8 cellular contexts compared by ENCODE assay signal in the genomic region with DNA sequence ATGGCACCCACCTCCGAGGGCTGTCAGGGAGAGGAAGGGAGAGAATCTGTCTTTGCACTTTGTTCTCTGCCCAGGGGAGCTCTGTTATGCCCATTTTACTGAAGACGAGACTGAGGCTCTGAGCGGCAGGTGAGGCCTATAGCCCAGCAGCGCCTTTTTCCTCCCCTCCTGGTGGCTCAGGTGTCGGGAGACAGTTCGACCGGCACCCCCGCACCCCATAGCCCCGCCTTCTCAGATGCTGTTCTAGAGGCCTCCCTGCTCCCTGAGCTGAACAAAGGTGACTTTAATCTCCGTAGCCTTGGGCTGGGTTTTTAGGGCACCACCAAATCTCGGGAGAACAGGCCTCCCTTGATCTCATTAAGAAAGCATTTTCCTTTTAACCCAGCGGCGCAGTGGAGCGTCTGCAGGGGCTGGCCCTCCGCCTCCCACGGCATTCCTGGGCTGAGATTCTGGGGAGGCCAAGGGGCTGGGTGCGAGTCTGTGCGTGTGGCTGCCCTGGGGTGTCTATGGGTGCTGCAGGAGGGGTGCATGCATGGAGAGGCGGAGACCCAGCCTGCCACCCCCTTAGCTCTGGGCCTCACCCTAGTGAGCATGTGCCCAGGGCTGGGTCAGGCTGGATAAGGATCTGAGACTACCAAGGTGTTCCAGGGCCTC.
A peak's percentile ranks its signal among the peaks of the same experiment; 100 is the strongest.
DNase-seq lines count a peak whose midpoint lies in the region; ATAC-seq and TF ChIP-seq lines count a peak whose summit lies in the region.

No MANE protein-coding gene starts in this region.

- ATAC-seq in GM21447 (IDR thresholded peaks at IDR 0.05; ENCODE audit: unreplicated experiment): no peak
- no peak for ATAC-seq in GM18873 (IDR thresholded peaks at IDR 0.05; ENCODE audit: low FRiP score, unreplicated experiment)

- no peak overlapping the region for H3K4me3 ChIP-seq in cardiac fibroblast (replicated peaks in 1 of 2; ENCODE audit: low read depth in 2 of 2, low read length in 2 of 2)

- TF ChIP-seq CTCF in cardiac fibroblast (IDR thresholded peaks at IDR 0.05; ENCODE audit: low read depth, low read length): no peak

- peak; percentile 82 for DNase-seq in EH (ENCODE audit: low read depth)
- peak; percentile 100 for DNase-seq in NCI-H226
- DNase-seq in cardiac fibroblast (ENCODE audit: low read depth in 2 of 2): peak; percentile 68 to 79
- DNase-seq in midbrain (lab: John Stamatoyannopoulos, UW): peak; percentile 35
- DNase-seq in NK-92 treated with Interleukin-12 subunit alpha and Interleukin-12 subunit beta, amount 100 ng/mL, for 24 hours (lab: John Stamatoyannopoulos, UW): no peak
- no peak for DNase-seq in pons (ENCODE audit: low spot score)

Comparison
In these comparisons a context has a peak if more than half of its experiments do, and no peak if none do; other contexts are left out.
1. DNase-seq: peak in EH (single experiment), NCI-H226 (single experiment), cardiac fibroblast (2 of 2) and midbrain (single experiment); none in NK-92 treated with Interleukin-12 subunit alpha and Interleukin-12 subunit beta, amount 100 ng/mL, for 24 hours (single experiment) and pons (single experiment).